9 cellular contexts compared by ENCODE assay signal in genomic region chr4:109801895-109802319, GRCh38. TPM values are rescaled to one million over a fixed set of nuclear protein-coding genes. Genes with fewer than 3 reads are reported as not detected.
DNase-seq lines count a peak whose midpoint lies in the region; ATAC-seq and TF ChIP-seq lines count a peak whose summit lies in the region.
"Had no signal": no experiment of that assay in that cellular context is flagged by ENCODE, and none has a peak within 500 bp of the region (broad histone marks: within the 10 kb centered on the region; RNA-seq: fewer than 3 reads in every experiment).

CFI (minus strand) TSS chr4:109801999; CDS start chr4:109801971, 28 bp downstream.

- no peak for ATAC-seq in naive thymus-derived CD8-positive, alpha-beta T cell
- ATAC-seq in HG03095 (IDR thresholded peaks at IDR 0.05; ENCODE audit: unreplicated experiment): no peak

- H3K4me3 Mint-ChIP-seq in HFFc6 (no peak within 1 kb of the TSS), MCF 10A (ENCODE audit: unreplicated experiment) (no peak within 1 kb of the TSS)
- no peak within 1 kb of the TSS for H3K4me3 Mint-ChIP-seq in naive thymus-derived CD8-positive, alpha-beta T cell
- H3K4me3 Mint-ChIP-seq: activated CD4-positive, alpha-beta T cell treated with anti-CD3 and anti-CD28 coated beads, Interleukin-2, amount 10 ng/mL, durations not matched to agents 24 days and 14 days had no signal

- H3K27me3 Mint-ChIP-seq in HFFc6 (ENCODE audit: insufficient read depth): peaks cover 5% of the 10 kb centered on the region; the same call in 1 of the 2 replicates
- H3K27me3 Mint-ChIP-seq in MCF 10A (ENCODE audit: insufficient read depth, unreplicated experiment): no peaks in the 10 kb centered on the region
- peaks cover 0 to 21% (median 6%) of the 10 kb centered on the region in 5 donors for H3K27me3 Mint-ChIP-seq in naive thymus-derived CD8-positive, alpha-beta T cell

- H3K4me1 ChIP-seq in subcutaneous abdominal adipose tissue (ENCODE audit: control insufficient read depth in 5 of 5, insufficient read depth in 5 of 5, low read length in 5 of 5): peaks cover 0 to 4% (median 0%) of the 10 kb centered on the region in 5 donors

- no peaks in the 10 kb centered on the region for H3K9me3 ChIP-seq in subcutaneous abdominal adipose tissue (ENCODE audit: control insufficient read depth in 5 of 5, low read length in 5 of 5)

- H3K4me1 Mint-ChIP-seq in HFFc6 (ENCODE audit: low read depth) (peaks cover 10% of the 10 kb centered on the region), MCF 10A (ENCODE audit: insufficient read depth, unreplicated experiment) (no peaks in the 10 kb centered on the region)
- H3K4me1 Mint-ChIP-seq in naive thymus-derived CD8-positive, alpha-beta T cell: no peaks in the 10 kb centered on the region
- H3K4me1 Mint-ChIP-seq: activated CD4-positive, alpha-beta T cell treated with anti-CD3 and anti-CD28 coated beads, Interleukin-2, amount 10 ng/mL, durations not matched to agents 24 days and 14 days had no signal

- intact Hi-C loops in MCF 10A (cut with micrococcal nuclease) (no loop called here), posterior cingulate gyrus (cut with DNase I) (loop anchor here (10.0 kb wide), 1 partner anchor 97 kb away; the partner anchor contains the start of gene CASP6)

- H3K27me3 ChIP-seq in kidney epithelial cell (ENCODE audit: control insufficient read depth, insufficient read depth, low read length): no peaks in the 10 kb centered on the region
- H3K27me3 ChIP-seq in subcutaneous abdominal adipose tissue (ENCODE audit: control insufficient read depth in 5 of 5, insufficient read depth in 4 of 5, low read length in 5 of 5): no peaks in the 10 kb centered on the region

- no peaks in the 10 kb centered on the region for H3K9me3 Mint-ChIP-seq in HFFc6
- H3K9me3 Mint-ChIP-seq in MCF 10A (ENCODE audit: unreplicated experiment): no peaks in the 10 kb centered on the region
- H3K9me3 Mint-ChIP-seq in naive thymus-derived CD8-positive, alpha-beta T cell: peaks cover 0 to 7% (median 3%) of the 10 kb centered on the region in 9 donors

- H3K27ac Mint-ChIP-seq in HFFc6 (no peak within 1 kb of the TSS), MCF 10A (ENCODE audit: low read depth, unreplicated experiment) (no peak within 1 kb of the TSS)
- no peak within 1 kb of the TSS for H3K27ac Mint-ChIP-seq in naive thymus-derived CD8-positive, alpha-beta T cell
- H3K27ac Mint-ChIP-seq: activated CD4-positive, alpha-beta T cell treated with anti-CD3 and anti-CD28 coated beads, Interleukin-2, amount 10 ng/mL, durations not matched to agents 24 days and 14 days had no signal

- no peak for TF ChIP-seq CTCF in HFFc6 (IDR thresholded peaks at IDR 0.05)
- TF ChIP-seq CTCF in MCF 10A (IDR thresholded peaks at IDR 0.05; ENCODE audit: unreplicated experiment): no peak
- no peak for TF ChIP-seq CTCF in kidney epithelial cell (IDR thresholded peaks at IDR 0.05; ENCODE audit: insufficient read depth, low read length, poor library complexity, severe bottlenecking)

- POLR2A ChIA-PET in MCF 10A (lab: Yijun Ruan, JAX): interaction anchor here (0.6 to 1.0 kb wide), 4 partner anchors 70 to 245 kb away, joined by 3 to 4 read pairs (median 3); no protein-coding TSS in a partner anchor
- POLR2A ChIA-PET in naive thymus-derived CD8-positive, alpha-beta T cell (lab: Charles Lee): no interaction called here

- H3K27ac ChIP-seq in subcutaneous abdominal adipose tissue (ENCODE audit: low read depth, low read length): no peak within 1 kb of the TSS

- peak within 1 kb of the TSS in 2 of 5 donors; percentile 49 to 66 for H3K9ac ChIP-seq in subcutaneous abdominal adipose tissue (ENCODE audit: low read length in 5 of 5)

- DNase-seq in HFFc6 (peak; percentile 21), MCF 10A (ENCODE audit: unreplicated experiment) (peak; percentile 81), kidney epithelial cell (ENCODE audit: low read depth) (no peak), posterior cingulate gyrus (no peak), nucleus accumbens (lab: John Stamatoyannopoulos, UW) (no peak)
- no peak for DNase-seq in naive thymus-derived CD8-positive, alpha-beta T cell
- DNase-seq: activated CD4-positive, alpha-beta T cell treated with anti-CD3 and anti-CD28 coated beads, Interleukin-2, amount 10 ng/mL, durations not matched to agents 24 days and 14 days had no signal

- BruUV-seq in MCF 10A (replicated peaks; lab: Mats Ljungman, UMichigan): no TSS peak

- CTCF ChIA-PET in MCF 10A (lab: Yijun Ruan, JAX): interaction anchor here (1.0 to 1.3 kb wide), 4 partner anchors 13 to 379 kb away, joined by 3 to 5 read pairs (median 4); no protein-coding TSS in a partner anchor

- H3K36me3 Mint-ChIP-seq in HFFc6 (ENCODE audit: low read depth) (no peaks in the 10 kb centered on the region), MCF 10A (ENCODE audit: insufficient read depth, unreplicated experiment) (no peaks in the 10 kb centered on the region)
- no peaks in the 10 kb centered on the region for H3K36me3 Mint-ChIP-seq in naive thymus-derived CD8-positive, alpha-beta T cell

- H3K4me3 ChIP-seq in kidney epithelial cell (ENCODE audit: low read depth, low read length): peak within 1 kb of the TSS; percentile 40
- H3K4me3 ChIP-seq in subcutaneous abdominal adipose tissue (ENCODE audit: low read depth in 1 of 5, low read length in 5 of 5): peak within 1 kb of the TSS in 4 of 5 donors; percentile 9 to 53 (median 48)

- no peaks in the 10 kb centered on the region for H3K36me3 ChIP-seq in kidney epithelial cell (ENCODE audit: control insufficient read depth, insufficient read depth, low read length)
- no peaks in the 10 kb centered on the region for H3K36me3 ChIP-seq in subcutaneous abdominal adipose tissue (ENCODE audit: control insufficient read depth in 5 of 5, insufficient read depth in 5 of 5, low read length in 5 of 5)

RNA-seq across cellular contexts. Expression of gene CFI, which starts in this region (rescaled TPM):
- total RNA-seq in HFFc6 (2021; fragmentation: NEBNext Ultra II Directional; extraction: Animal tissue kit (Norgen Biotek cat#: 25700)): not detected
- 0.16 TPM in 1 of 2 replicates, not detected in the other for total RNA-seq in MCF 10A (2022)
- 3.0 and 4.2 TPM in 2 replicates for total RNA-seq in kidney epithelial cell
- not detected for total RNA-seq in naive thymus-derived CD8-positive, alpha-beta T cell
- not detected for polyA plus RNA-seq in naive thymus-derived CD8-positive, alpha-beta T cell
- total RNA-seq: activated CD4-positive, alpha-beta T cell treated with anti-CD3 and anti-CD28 coated beads, Interleukin-2, amount 10 ng/mL, durations not matched to agents 24 days and 14 days had no signal

Comparison
In these comparisons a context has a peak if more than half of its experiments do, and no peak if none do; other contexts are left out.
1. Peak in DNase-seq in HFFc6; RNA of the gene not detected or under 1 TPM.
2. Peak in DNase-seq in MCF 10A; RNA of the gene not detected or under 1 TPM.